Comparison of ENCODE assay signal across 1 cellular context in genomic region chr17:40600486-40601046, GRCh38.
TF ChIP-seq lines count a peak whose summit lies in the region.

No MANE protein-coding gene starts in this region.

TF ChIP-seq in H1, 55 proteins besides CTCF, POLR2A, EP300 and RAD21:
- no peak for TF ChIP-seq MAFK (IDR thresholded peaks at IDR 0.05; ENCODE audit: low read depth, low read length)
- no peak for TF ChIP-seq YY1 (IDR thresholded peaks at IDR 0.05; ENCODE audit: low read depth, low read length)
- no peak for TF ChIP-seq JUN (IDR thresholded peaks at IDR 0.05; ENCODE audit: low read depth, low read length)
- no peak for TF ChIP-seq USF2 (IDR thresholded peaks at IDR 0.05; ENCODE audit: low read length)
- no peak for TF ChIP-seq BACH1 (IDR thresholded peaks at IDR 0.05; ENCODE audit: low read length)
- no peak for TF ChIP-seq SP4 (IDR thresholded peaks at IDR 0.05; ENCODE audit: low read length)
- TF ChIP-seq KDM5A (IDR thresholded peaks at IDR 0.05; ENCODE audit: low read length), result no peak
- TF ChIP-seq NRF1 (IDR thresholded peaks at IDR 0.05; ENCODE audit: low read depth, low read length), result no peak
- no peak for TF ChIP-seq TCF12 (IDR thresholded peaks at IDR 0.05; ENCODE audit: low read depth, low read length)
- TF ChIP-seq TAF1 (IDR thresholded peaks at IDR 0.05; ENCODE audit: low read depth, low read length), result no peak
- TF ChIP-seq POU5F1 (IDR thresholded peaks at IDR 0.05; ENCODE audit: low read depth, low read length), result no peak
